In the genomic region with DNA sequence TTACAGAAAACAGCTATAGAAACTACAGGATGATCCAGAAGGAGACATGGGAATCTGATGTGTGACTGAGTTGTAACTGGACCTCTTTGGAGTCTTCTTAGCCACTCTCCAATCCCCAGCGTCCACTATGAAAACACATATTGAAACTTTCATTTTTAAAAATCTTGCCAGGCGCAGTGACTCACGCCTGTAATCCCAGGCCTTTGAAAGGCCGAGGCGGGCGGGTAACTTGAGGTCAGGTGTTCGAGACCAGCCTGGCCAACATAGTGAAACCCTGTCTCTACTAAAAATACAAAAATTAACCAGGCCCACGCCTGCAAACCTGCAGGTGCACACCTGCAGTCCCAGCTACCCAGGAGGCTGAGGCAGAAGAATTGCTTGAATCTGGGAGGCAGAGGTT, we compare ENCODE assay signal across 16 cellular contexts.
"Had no signal": no experiment of that assay in that cellular context is flagged by ENCODE, and none has a peak within 500 bp of the region (broad histone marks: within the 10 kb centered on the region; RNA-seq: fewer than 3 reads in every experiment).

No MANE protein-coding gene starts in this region.

- H3K4me1 ChIP-seq: body of pancreas had no signal

- ATAC-seq: body of pancreas had no signal

- H3K27ac Mint-ChIP-seq: activated naive CD8-positive, alpha-beta T cell; endodermal cell; memory B cell; progenitor cell of endocrine pancreas; stimulated activated naive CD8-positive, alpha-beta T cell treated with anti-CD3 and anti-CD28 coated beads, Interleukin-15, Interleukin-2, amounts not matched to agents 100 ng/mL and 50 ng/mL, for 24 hours had no signal

- DNase-seq: activated CD4-positive, alpha-beta T cell treated with anti-CD3 and anti-CD28 coated beads for 1 hour; amygdala; body of pancreas; endodermal cell; gastrocnemius medialis; SW 1271; T-helper 2 cell; upper lobe of left lung; WERI-Rb-1 had no signal

- H3K27me3 Mint-ChIP-seq: activated naive CD8-positive, alpha-beta T cell; memory B cell; progenitor cell of endocrine pancreas; stimulated activated naive CD8-positive, alpha-beta T cell treated with anti-CD3 and anti-CD28 coated beads, Interleukin-15, Interleukin-2, amounts not matched to agents 100 ng/mL and 50 ng/mL, for 24 hours had no signal

- H3K9me3 ChIP-seq: body of pancreas, gastrocnemius medialis, heart left ventricle, suprapubic skin, upper lobe of left lung had no signal

- H3K36me3 Mint-ChIP-seq: activated naive CD8-positive, alpha-beta T cell had no signal

- H3K27me3 ChIP-seq: body of pancreas, gastrocnemius medialis, heart left ventricle, suprapubic skin, upper lobe of left lung had no signal

- H3K9me3 Mint-ChIP-seq: endodermal cell; memory B cell; stimulated activated naive CD8-positive, alpha-beta T cell treated with anti-CD3 and anti-CD28 coated beads, Interleukin-15, Interleukin-2, amounts not matched to agents 100 ng/mL and 50 ng/mL, for 24 hours had no signal

- H3K4me3 ChIP-seq: body of pancreas, gastrocnemius medialis, heart left ventricle, skin epidermis, suprapubic skin, upper lobe of left lung had no signal

- H3K4me3 Mint-ChIP-seq: activated naive CD8-positive, alpha-beta T cell; endodermal cell; memory B cell; stimulated activated naive CD8-positive, alpha-beta T cell treated with anti-CD3 and anti-CD28 coated beads, Interleukin-15, Interleukin-2, amounts not matched to agents 100 ng/mL and 50 ng/mL, for 24 hours had no signal

- H3K27ac ChIP-seq: body of pancreas, suprapubic skin, WERI-Rb-1 had no signal

- H3K36me3 ChIP-seq: gastrocnemius medialis, heart left ventricle, suprapubic skin, upper lobe of left lung, WERI-Rb-1 had no signal
